In the genomic region with DNA sequence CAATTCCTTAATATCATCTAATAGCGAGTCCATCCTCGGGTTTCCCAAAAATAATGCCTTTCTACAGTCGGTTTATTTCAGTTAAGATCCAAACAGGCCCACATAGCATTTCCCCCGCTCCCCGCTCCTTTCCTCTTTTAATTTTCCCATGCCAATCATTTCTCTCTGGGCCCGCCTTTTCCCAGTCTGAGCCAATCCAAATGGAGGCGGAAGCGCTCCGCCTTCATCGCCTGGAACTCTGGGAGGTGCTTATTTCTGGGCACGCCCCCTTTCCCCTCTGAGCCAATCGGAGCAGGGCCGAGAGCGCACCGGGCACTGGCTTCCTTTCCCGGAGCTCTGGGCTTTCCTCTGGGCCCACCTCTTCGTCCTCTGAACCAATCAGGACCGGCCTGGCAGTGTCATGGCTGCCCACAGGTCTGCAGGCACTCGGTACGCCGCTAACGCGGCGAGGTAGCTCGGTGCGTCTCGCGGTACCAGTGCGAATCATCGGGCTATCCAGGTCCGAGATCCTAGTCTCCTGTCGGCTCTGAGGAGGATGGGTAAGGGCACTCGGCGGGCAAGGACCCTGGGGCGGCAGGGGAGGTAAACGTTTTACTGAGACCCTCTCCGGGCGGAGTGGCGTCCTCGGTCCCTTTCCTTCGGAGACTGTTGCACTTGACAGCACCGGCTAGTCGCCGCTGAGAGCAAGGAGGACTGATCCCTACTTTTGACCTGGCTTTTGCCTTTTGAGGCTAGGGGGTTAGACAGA, we compare ENCODE assay signal across 8 cellular contexts. TPM values are rescaled to one million over a fixed set of nuclear protein-coding genes. Genes with fewer than 3 reads are reported as not detected.
DNase-seq lines count a peak whose midpoint lies in the region; ATAC-seq and TF ChIP-seq lines count a peak whose summit lies in the region.
"Not testable (repeated sequence)": the region's sequence is repeated elsewhere in the genome, so short reads cannot be mapped to it uniquely, and the experiment has no call there.

A gene with protein sequence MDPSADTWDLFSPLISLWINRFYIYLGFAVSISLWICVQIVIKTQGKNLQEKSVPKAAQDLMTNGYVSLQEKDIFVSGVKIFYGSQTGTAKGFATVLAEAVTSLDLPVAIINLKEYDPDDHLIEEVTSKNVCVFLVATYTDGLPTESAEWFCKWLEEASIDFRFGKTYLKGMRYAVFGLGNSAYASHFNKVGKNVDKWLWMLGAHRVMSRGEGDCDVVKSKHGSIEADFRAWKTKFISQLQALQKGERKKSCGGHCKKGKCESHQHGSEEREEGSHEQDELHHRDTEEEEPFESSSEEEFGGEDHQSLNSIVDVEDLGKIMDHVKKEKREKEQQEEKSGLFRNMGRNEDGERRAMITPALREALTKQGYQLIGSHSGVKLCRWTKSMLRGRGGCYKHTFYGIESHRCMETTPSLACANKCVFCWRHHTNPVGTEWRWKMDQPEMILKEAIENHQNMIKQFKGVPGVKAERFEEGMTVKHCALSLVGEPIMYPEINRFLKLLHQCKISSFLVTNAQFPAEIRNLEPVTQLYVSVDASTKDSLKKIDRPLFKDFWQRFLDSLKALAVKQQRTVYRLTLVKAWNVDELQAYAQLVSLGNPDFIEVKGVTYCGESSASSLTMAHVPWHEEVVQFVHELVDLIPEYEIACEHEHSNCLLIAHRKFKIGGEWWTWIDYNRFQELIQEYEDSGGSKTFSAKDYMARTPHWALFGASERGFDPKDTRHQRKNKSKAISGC (plus strand): TSS at position 390 of the 748 bp plus-strand sequence. CDS start 146 bp downstream, at position 536.

- DNase-seq in EL (peak; percentile 98), H7 (peak; percentile 84), M059J (ENCODE audit: low read depth) (peak; percentile 98), SHP77 (lab: John Stamatoyannopoulos, UW) (peak; percentile 99), fibroblast of pulmonary artery (ENCODE audit: low read depth) (peak; percentile 98)
- peak; percentile 97 for DNase-seq in activated effector memory CD4-positive, alpha-beta T cell treated with Interleukin-2 at 50 U/mL for 16 hours
- peak; percentile 98 for DNase-seq in natural killer cell treated with Interleukin-12 subunit alpha and Interleukin-12 subunit beta and Interleukin-15 and Interleukin-18, amount 100 ng/mL, for 72 hours (ENCODE audit: low spot score)
- peak; percentile 97 for DNase-seq in stimulated activated naive CD8-positive, alpha-beta T cell treated with anti-CD3 and anti-CD28 coated beads, Interleukin-15, Interleukin-2, amounts not matched to agents 100 U/mL and 50 U/mL, for 24 hours

- H3K9me3 Mint-ChIP-seq in natural killer cell treated with Interleukin-12 subunit alpha and Interleukin-12 subunit beta and Interleukin-15 and Interleukin-18, amount 100 ng/mL, for 72 hours, result not testable (repeated sequence)

- peak; percentile 95 for ATAC-seq in natural killer cell treated with Interleukin-12 subunit alpha and Interleukin-12 subunit beta and Interleukin-15 and Interleukin-18, amount 100 ng/mL, for 72 hours
- peak; percentile 95 for ATAC-seq in stimulated activated naive CD8-positive, alpha-beta T cell treated with anti-CD3 and anti-CD28 coated beads, Interleukin-15, Interleukin-2, amounts not matched to agents 100 U/mL and 50 U/mL, for 24 hours

- H3K27ac Mint-ChIP-seq in natural killer cell treated with Interleukin-12 subunit alpha and Interleukin-12 subunit beta and Interleukin-15 and Interleukin-18, amount 100 ng/mL, for 72 hours, result peak within 1 kb of the TSS; percentile 88 to 91

- H3K4me3 Mint-ChIP-seq in natural killer cell treated with Interleukin-12 subunit alpha and Interleukin-12 subunit beta and Interleukin-15 and Interleukin-18, amount 100 ng/mL, for 72 hours, result peak within 1 kb of the TSS; percentile 96

- H3K4me1 Mint-ChIP-seq in natural killer cell treated with Interleukin-12 subunit alpha and Interleukin-12 subunit beta and Interleukin-15 and Interleukin-18, amount 100 ng/mL, for 72 hours (ENCODE audit: low read depth in 2 of 2), result peaks cover 21 to 25% of the 10 kb centered on the region in 2 donors

- H3K27me3 Mint-ChIP-seq in natural killer cell treated with Interleukin-12 subunit alpha and Interleukin-12 subunit beta and Interleukin-15 and Interleukin-18, amount 100 ng/mL, for 72 hours, result not testable (repeated sequence)

- H3K36me3 Mint-ChIP-seq in natural killer cell treated with Interleukin-12 subunit alpha and Interleukin-12 subunit beta and Interleukin-15 and Interleukin-18, amount 100 ng/mL, for 72 hours, result peaks cover 16% of the 10 kb centered on the region

- not testable (repeated sequence) for H3K36me3 ChIP-seq in H7 (replicated peaks; ENCODE audit: control insufficient read depth, insufficient read depth, low read length)

- not testable (repeated sequence) for TF ChIP-seq CTCF in fibroblast of pulmonary artery (IDR thresholded peaks at IDR 0.05; ENCODE audit: low read length, missing control alignments)

- peak within 1 kb of the TSS; percentile 72 for H3K4me3 ChIP-seq in H7 (ENCODE audit: insufficient read depth, low read depth, low read length)
- peak within 1 kb of the TSS; percentile 88 for H3K4me3 ChIP-seq in fibroblast of pulmonary artery (replicated peaks; ENCODE audit: low read depth, low read length)

- not testable (repeated sequence) for H3K27me3 ChIP-seq in H7 (ENCODE audit: control insufficient read depth, insufficient read depth, low read length)

RNA-seq across cellular contexts. Expression of the gene that starts here (rescaled TPM):
- total RNA-seq in H7 (2014; rRNA removed; shearing (Covaris generic)), result 16.6 and 17.9 TPM in 2 replicates
- 20.6 and 32.3 TPM in 2 replicates for total RNA-seq in M059J (2014; rRNA removed; shearing (Covaris generic))
- 10 to 100 TPM; 17.5 to 25.5 TPM for total RNA-seq in natural killer cell treated with Interleukin-12 subunit alpha and Interleukin-12 subunit beta and Interleukin-15 and Interleukin-18, amount 100 ng/mL, for 72 hours

Comparison
In these comparisons a context has a peak if more than half of its experiments do, and no peak if none do; other contexts are left out.
1. Peak in every context shown above with its lines: DNase-seq, ATAC-seq and H3K4me3 ChIP-seq.